Comparison of ENCODE assay signal across 36 cellular contexts in genomic region chr17:28131592-28131991, GRCh38.
DNase-seq lines count a peak whose midpoint lies in the region; ATAC-seq, FAIRE-seq and TF ChIP-seq lines count a peak whose summit lies in the region.
"Had no signal": no experiment of that assay in that cellular context is flagged by ENCODE, and none has a peak within 500 bp of the region (broad histone marks: within the 10 kb centered on the region; RNA-seq: fewer than 3 reads in every experiment).

No MANE protein-coding gene starts in this region.

- no peaks in the 10 kb centered on the region for H3K9me3 ChIP-seq in A549
- no peaks in the 10 kb centered on the region for H3K9me3 ChIP-seq in IMR-90 (ENCODE audit: control insufficient read depth, insufficient read depth, low read length)
- H3K9me3 ChIP-seq: gastrocnemius medialis, ovary, testis had no signal

- TF ChIP-seq CTCF in A549 (IDR thresholded peaks at IDR 0.05) (no peak), IMR-90 (conservative IDR thresholded peaks at IDR 0.05; ENCODE audit: low read depth, low read length) (no peak), chondrocyte (IDR thresholded peaks at IDR 0.05) (no peak), GM10248 (IDR thresholded peaks at IDR 0.05; ENCODE audit: control extremely low read depth, extremely low read depth, low read depth, missing control alignments) (no peak)

- dilution Hi-C loops in IMR-90 (cut with HindIII; ENCODE audit: low sequenced_read_pairs, unreplicated experiment) = no loop called here

- POLR2A ChIA-PET in A549 (lab: Yijun Ruan, JAX) = no interaction called here
- POLR2A ChIA-PET in IMR-90 (lab: Charles Lee; ENCODE audit: unreplicated experiment) = interaction anchor here (0.5 to 0.7 kb wide), 3 partner anchors 78 to 447 kb away, joined by 3 to 19 read pairs (median 4); no protein-coding TSS in a partner anchor
- POLR2A ChIA-PET in GM10248 (lab: Yijun Ruan, JAX) = no interaction called here

- H3K18ac ChIP-seq in IMR-90 (ENCODE audit: low read depth, low read length) = no peak overlapping the region

- no peak overlapping the region for H2AK9ac ChIP-seq in IMR-90 (replicated peaks; ENCODE audit: low read depth, low read length, poor library complexity)

- H2BK5ac ChIP-seq in IMR-90 (ENCODE audit: low read depth, low read length, poor library complexity, severe bottlenecking) = peak overlapping the region; percentile 73

- TF ChIP-seq RAD21 in A549 (conservative IDR thresholded peaks at IDR 0.05 in 1 of 2, IDR thresholded peaks at IDR 0.05 in 1 of 2) (no peak), IMR-90 (IDR thresholded peaks at IDR 0.05; ENCODE audit: low read length) (no peak)

- peak overlapping the region; percentile 87 for H3K4ac ChIP-seq in IMR-90 (ENCODE audit: low read depth, low read length)

- in situ Hi-C loops in IMR-90 (cut with MboI; ENCODE audit: low sequenced_read_pairs) = no loop called here

- BruUV-seq in IMR-90 (replicated peaks; lab: Mats Ljungman, UMichigan) = no TSS peak

- no peak for TF ChIP-seq EP300 in A549 (IDR thresholded peaks at IDR 0.05)

- DNase-seq in A549 (ENCODE audit: low read depth in 1 of 2, low spot score in 1 of 2) (no peak), IMR-90 (peak; percentile 70), chondrocyte (ENCODE audit: low spot score) (no peak), iris pigment epithelial cell (ENCODE audit: low read depth) (peak; percentile 65), GM10248 (ENCODE audit: extremely low spot score) (no peak)
- DNase-seq: activated CD4-positive, alpha-beta T cell treated with anti-CD3 and anti-CD28 coated beads for 4 hours; activated CD8-positive, alpha-beta memory T cell treated with anti-CD3 and anti-CD28 coated beads for 24 hours; activated effector memory CD4-positive, alpha-beta T cell treated with Interleukin-2 at 50 U/mL for 16 hours; AML-193; amygdala; CD4-positive, alpha-beta T cell; effector memory CD8-positive, alpha-beta T cell; gastrocnemius medialis; MM.1S; NCI-H1417; NCI-H2081 treated with DMSO at 0.1 percent for 48 hours; NCI-H226; NCI-H526 treated with DMSO at 0.1 percent for 48 hours; ovary; PC-9; SHP77; T1000; testis had no signal

- H3K4me3 Mint-ChIP-seq in chondrocyte (ENCODE audit: unreplicated experiment) = peak overlapping the region; percentile 7
- H3K4me3 Mint-ChIP-seq: CD4-positive, alpha-beta T cell; effector memory CD8-positive, alpha-beta T cell; natural killer cell treated with Interleukin-12 subunit alpha and Interleukin-12 subunit beta and Interleukin-15 and Interleukin-18, amount 100 ng/mL, for 72 hours; stimulated activated naive CD8-positive, alpha-beta T cell treated with anti-CD3 and anti-CD28 coated beads, Interleukin-15, Interleukin-2, amounts not matched to agents 100 ng/mL and 50 ng/mL, for 24 hours had no signal

- H4K20me1 ChIP-seq in IMR-90 (ENCODE audit: insufficient read depth, low read length) = no peaks in the 10 kb centered on the region

- H3K27me3 ChIP-seq in IMR-90 (ENCODE audit: control insufficient read depth, insufficient read depth, low read length) = no peaks in the 10 kb centered on the region
- H3K27me3 ChIP-seq: cardiac muscle cell, gastrocnemius medialis, hepatocyte, ovary, testis had no signal

- H3K9me1 ChIP-seq in IMR-90 (ENCODE audit: insufficient read depth, low read length) = 0 out of 2 replicates have a peak, but pooled peaks cover 5% of the 10 kb centered on the region

- no peak overlapping the region for H3K4me3 ChIP-seq in A549
- no peak overlapping the region for H3K4me3 ChIP-seq in IMR-90 (ENCODE audit: insufficient read depth, low read depth, low read length)
- H3K4me3 ChIP-seq: cardiac muscle cell, gastrocnemius medialis, hepatocyte, ovary, PC-9, testis had no signal

- peak overlapping the region; percentile 79 for H2BK120ac ChIP-seq in IMR-90 (ENCODE audit: low read depth, low read length)

- H4K5ac ChIP-seq in IMR-90 (ENCODE audit: low read depth, low read length) = no peak overlapping the region

- no peak overlapping the region for H3K27ac ChIP-seq in A549
- H3K27ac ChIP-seq in IMR-90 (ENCODE audit: insufficient read depth, low read length) = peak overlapping the region; percentile 64; the same call in 1 of the 2 replicates
- H3K27ac ChIP-seq: 22Rv1, cardiac muscle cell, gastrocnemius medialis, hepatocyte, KMS-11, ovary, PC-9, testis, VCaP had no signal

- H3K56ac ChIP-seq in IMR-90 (ENCODE audit: extremely low read depth, insufficient read depth, low read length) = 0 out of 2 replicates have a peak overlapping the region, but pooled peaks have one; percentile 40

- peaks cover 14% of the 10 kb centered on the region for H3K36me3 ChIP-seq in IMR-90 (ENCODE audit: control insufficient read depth, insufficient read depth, low read length)
- H3K36me3 ChIP-seq: gastrocnemius medialis, ovary had no signal

- H3K9ac ChIP-seq in IMR-90 (ENCODE audit: low read depth, low read length) = no peak overlapping the region
- H3K9ac ChIP-seq: KMS-11 had no signal

- no peaks in the 10 kb centered on the region for H3K27me3 Mint-ChIP-seq in chondrocyte (ENCODE audit: low read depth)
- H3K27me3 Mint-ChIP-seq: CD4-positive, alpha-beta T cell; effector memory CD8-positive, alpha-beta T cell; natural killer cell treated with Interleukin-12 subunit alpha and Interleukin-12 subunit beta and Interleukin-15 and Interleukin-18, amount 100 ng/mL, for 72 hours; stimulated activated naive CD8-positive, alpha-beta T cell treated with anti-CD3 and anti-CD28 coated beads, Interleukin-15, Interleukin-2, amounts not matched to agents 100 ng/mL and 50 ng/mL, for 24 hours had no signal

- H4K8ac ChIP-seq in IMR-90 (ENCODE audit: low read depth in 2 of 2, low read length in 2 of 2) = peak overlapping the region; percentile 50 to 55; a peak in 2 of 4 replicates

- H2BK20ac ChIP-seq in IMR-90 (ENCODE audit: low read depth, low read length) = peak overlapping the region; percentile 67; the same call in 1 of the 2 replicates

- 97% methylated on average over 4 of the region's 4 CpGs for WGBS in A549 (ENCODE audit: missing lambda C conversion rate)
- WGBS in IMR-90 (ENCODE audit: extremely low coverage in 2 of 2, insufficient read length in 1 of 2), 2 experiments = no CpG with 5 or more reads among the region's 4 CpGs

- intact Hi-C loops in IMR-90 (cut with micrococcal nuclease) = no loop called here

- CTCF ChIA-PET in A549 (lab: Yijun Ruan, JAX) = interaction anchor here (1.0 to 1.5 kb wide), 2 partner anchors 17 to 56 kb away, joined by 3 to 5 read pairs; no protein-coding TSS in a partner anchor
- CTCF ChIA-PET in IMR-90 (lab: Yijun Ruan, JAX) = interaction anchor here (0.9 kb wide), 1 partner anchor 118 kb away, joined by 4 read pairs; no protein-coding TSS in a partner anchor
- CTCF ChIA-PET in GM10248 (lab: Yijun Ruan, JAX) = interaction anchor here (1.8 kb wide), 1 partner anchor 21 kb away, joined by 4 read pairs; no protein-coding TSS in a partner anchor

- H3K4me2 ChIP-seq in A549 = no peak overlapping the region
- peak overlapping the region; percentile 32; the same call in 1 of the 2 replicates for H3K4me2 ChIP-seq in IMR-90 (ENCODE audit: low read depth, low read length)
- H3K4me2 ChIP-seq: hepatocyte, KMS-11, PC-9 had no signal

- H3K4me1 Mint-ChIP-seq in chondrocyte (ENCODE audit: low read depth) = peaks cover 27% of the 10 kb centered on the region

- H2AFZ ChIP-seq in IMR-90 (replicated peaks; ENCODE audit: low read length, poor library complexity) = no peak overlapping the region
- H2AFZ ChIP-seq: hepatocyte, PC-9 had no signal

- FAIRE-seq in A549 (lab: Jason Lieb, UNC) = peak; percentile 36
- FAIRE-seq: urothelium cell line had no signal

- TF ChIP-seq POLR2A in A549 (IDR thresholded peaks at IDR 0.05; ENCODE audit: low read length) = no peak
- TF ChIP-seq POLR2A in IMR-90 (IDR thresholded peaks at IDR 0.05; ENCODE audit: low read depth, low read length) = no peak

- no peak for ATAC-seq in A549
- ATAC-seq in IMR-90 (ENCODE audit: low read depth) = peak; percentile 30
- no peak for ATAC-seq in HG03280 (IDR thresholded peaks at IDR 0.05; ENCODE audit: unreplicated experiment)
- no peak for ATAC-seq in GM21360 (IDR thresholded peaks at IDR 0.05; ENCODE audit: unreplicated experiment)
- no peak for ATAC-seq in HG03378 (IDR thresholded peaks at IDR 0.05; ENCODE audit: unreplicated experiment)
- ATAC-seq: activated naive CD4-positive, alpha-beta T cell treated with anti-CD3 and anti-CD28 coated beads, Interleukin-2, amount 50 U/mL, for 72 hours; effector memory CD8-positive, alpha-beta T cell; esophagus mucosa; gastrocnemius medialis; natural killer cell treated with Interleukin-12 subunit alpha and Interleukin-12 subunit beta and Interleukin-15 and Interleukin-18, amount 100 ng/mL, for 72 hours had no signal

- peak overlapping the region; percentile 91 for H3K14ac ChIP-seq in IMR-90 (replicated peaks; ENCODE audit: low read depth, low read length)

- H3K4me1 ChIP-seq in A549 = 0 out of 3 replicates have a peak, but pooled peaks cover 4% of the 10 kb centered on the region
- H3K4me1 ChIP-seq in IMR-90 (ENCODE audit: control insufficient read depth, insufficient read depth, low read length) = peaks cover 1% of the 10 kb centered on the region; the same call in 1 of the 2 replicates
- H3K4me1 ChIP-seq: gastrocnemius medialis, testis had no signal

- peak overlapping the region; percentile 62; the same call in 1 of the 2 replicates for H2AK5ac ChIP-seq in IMR-90 (ENCODE audit: low read depth, low read length)

- peaks cover 3 to 27% of the 10 kb centered on the region in 2 experiments; a peak in 3 of 4 replicates for H3K79me1 ChIP-seq in IMR-90 (ENCODE audit: low read depth in 1 of 2, low read length in 2 of 2)

- H3K9me3 Mint-ChIP-seq in chondrocyte (ENCODE audit: low read depth) = no peaks in the 10 kb centered on the region
- H3K9me3 Mint-ChIP-seq: activated naive CD4-positive, alpha-beta T cell treated with anti-CD3 and anti-CD28 coated beads, Interleukin-2, amount 50 U/mL, for 72 hours; CD4-positive, alpha-beta T cell; effector memory CD8-positive, alpha-beta T cell; natural killer cell treated with Interleukin-12 subunit alpha and Interleukin-12 subunit beta and Interleukin-15 and Interleukin-18, amount 100 ng/mL, for 72 hours; stimulated activated naive CD8-positive, alpha-beta T cell treated with anti-CD3 and anti-CD28 coated beads, Interleukin-15, Interleukin-2, amounts not matched to agents 100 ng/mL and 50 ng/mL, for 24 hours had no signal

- peaks cover 4% of the 10 kb centered on the region for H3K36me3 Mint-ChIP-seq in chondrocyte (ENCODE audit: low read depth)
- H3K36me3 Mint-ChIP-seq: activated naive CD4-positive, alpha-beta T cell treated with anti-CD3 and anti-CD28 coated beads, Interleukin-2, amount 50 U/mL, for 72 hours; natural killer cell treated with Interleukin-12 subunit alpha and Interleukin-12 subunit beta and Interleukin-15 and Interleukin-18, amount 100 ng/mL, for 72 hours had no signal

- peak overlapping the region; percentile 45; the same call in 1 of the 2 replicates for H4K91ac ChIP-seq in IMR-90 (ENCODE audit: insufficient read depth, low read depth, low read length)

- H3K27ac Mint-ChIP-seq in chondrocyte (ENCODE audit: unreplicated experiment) = peak overlapping the region; percentile 68
- H3K27ac Mint-ChIP-seq: activated naive CD4-positive, alpha-beta T cell treated with anti-CD3 and anti-CD28 coated beads, Interleukin-2, amount 50 U/mL, for 72 hours; CD4-positive, alpha-beta T cell; effector memory CD8-positive, alpha-beta T cell; natural killer cell treated with Interleukin-12 subunit alpha and Interleukin-12 subunit beta and Interleukin-15 and Interleukin-18, amount 100 ng/mL, for 72 hours; stimulated activated naive CD8-positive, alpha-beta T cell treated with anti-CD3 and anti-CD28 coated beads, Interleukin-15, Interleukin-2, amounts not matched to agents 100 ng/mL and 50 ng/mL, for 24 hours had no signal

- H2BK15ac ChIP-seq in IMR-90 (ENCODE audit: low read depth, low read length) = no peak overlapping the region

- peak overlapping the region; percentile 51; the same call in 1 of the 2 replicates for H3K23ac ChIP-seq in IMR-90 (ENCODE audit: low read depth, low read length)

Comparison
In these comparisons a context has a peak if more than half of its experiments do, and no peak if none do; other contexts are left out.
1. DNase-seq: peak in IMR-90 (single experiment) and iris pigment epithelial cell (single experiment); none in A549 (0 of 2), chondrocyte (single experiment) and GM10248 (single experiment).